In genomic region chr14:75960219-75960618, GRCh38 we compare ENCODE assay signal across 13 cellular contexts. TPM values are rescaled to one million over a fixed set of nuclear protein-coding genes. Genes with fewer than 3 reads are reported as not detected.
A peak's percentile ranks its signal among the peaks of the same experiment; 100 is the strongest.
DNase-seq lines count a peak whose midpoint lies in the region; ATAC-seq and TF ChIP-seq lines count a peak whose summit lies in the region.
"Had no signal": no experiment of that assay in that cellular context is flagged by ENCODE, and none has a peak within 500 bp of the region (broad histone marks: within the 10 kb centered on the region; RNA-seq: fewer than 3 reads in every experiment).

No MANE protein-coding gene starts in this region.

- H3K4me1 Mint-ChIP-seq in mesothelial cell of epicardium = peaks cover 5% of the 10 kb centered on the region

- H3K4me3 ChIP-seq in A673 (ENCODE audit: low read depth, low read length, poor library complexity, severe bottlenecking) = no peak overlapping the region
- H3K4me3 ChIP-seq: psoas muscle, tibial artery had no signal

- ATAC-seq in GM18508 (IDR thresholded peaks at IDR 0.05; ENCODE audit: insufficient read depth, unreplicated experiment) (peak; percentile 70), GM21390 (IDR thresholded peaks at IDR 0.05; ENCODE audit: unreplicated experiment) (peak; percentile 89), HG03139 (IDR thresholded peaks at IDR 0.05; ENCODE audit: unreplicated experiment) (peak; percentile 70)
- ATAC-seq: PC-3, psoas muscle had no signal

- no peak for TF ChIP-seq CTCF in mesothelial cell of epicardium (IDR thresholded peaks at IDR 0.05; ENCODE audit: unreplicated experiment)
- TF ChIP-seq CTCF in A673 (conservative IDR thresholded peaks at IDR 0.05; ENCODE audit: low read depth, low read length) = no peak

- peaks cover 58% of the 10 kb centered on the region for H3K36me3 Mint-ChIP-seq in mesothelial cell of epicardium

- H3K27me3 Mint-ChIP-seq in mesothelial cell of epicardium (ENCODE audit: low read depth) = no peaks in the 10 kb centered on the region

- DNase-seq in mesothelial cell of epicardium (ENCODE audit: low spot score in 2 of 2, unreplicated experiment in 2 of 2) (no peak), A673 (ENCODE audit: low spot score) (no peak), A172 (ENCODE audit: low spot score) (no peak), pons (ENCODE audit: low spot score) (no peak)
- no peak for DNase-seq in stimulated activated CD4-positive, alpha-beta T cell treated with anti-CD3 and anti-CD28 coated beads, Interleukin-1b, Interleukin-23, amount 100 ng/mL, for 48 hours
- DNase-seq: mesendoderm, NCI-H2081, PC-3, psoas muscle, tibial artery had no signal

- POLR2A ChIA-PET in A673 (lab: Charles Lee; ENCODE audit: low non-redundant PET) = no interaction called here

- H3K4me3 Mint-ChIP-seq in mesothelial cell of epicardium = no peak overlapping the region

- H3K36me3 ChIP-seq in A673 (ENCODE audit: insufficient read depth, low read length, poor library complexity, severe bottlenecking) = no peaks in the 10 kb centered on the region

- peak overlapping the region; percentile 54 for H3K27ac Mint-ChIP-seq in mesothelial cell of epicardium

- CTCF ChIA-PET in A673 (lab: Charles Lee) = no interaction called here

- H3K9me3 Mint-ChIP-seq in mesothelial cell of epicardium = no peaks in the 10 kb centered on the region

- no peaks in the 10 kb centered on the region for H3K4me1 ChIP-seq in A673 (ENCODE audit: insufficient read depth, low read length, poor library complexity, severe bottlenecking)
- H3K4me1 ChIP-seq: psoas muscle, tibial artery had no signal

- no peaks in the 10 kb centered on the region for H3K9me3 ChIP-seq in A673 (ENCODE audit: low read depth, low read length, poor library complexity, severe bottlenecking)
- H3K9me3 ChIP-seq: psoas muscle, tibial artery had no signal

- no peak overlapping the region for H3K27ac ChIP-seq in A673 (ENCODE audit: low read depth, low read length, poor library complexity, severe bottlenecking)
- H3K27ac ChIP-seq: psoas muscle, tibial artery had no signal

- intact Hi-C loops in A673 (cut with micrococcal nuclease; ENCODE audit: unreplicated experiment) = no loop called here

- H3K27me3 ChIP-seq in A673 (replicated peaks; ENCODE audit: insufficient read depth, low read depth, low read length, poor library complexity) = no peaks in the 10 kb centered on the region
- H3K27me3 ChIP-seq: tibial artery had no signal

- no TSS peak for BruUV-seq in A673 (replicated peaks; lab: Mats Ljungman, UMichigan)

RNA-seq across cellular contexts. Expression of gene TGFB3, which starts 21.6 kb away (rescaled TPM):
- total RNA-seq in mesothelial cell of epicardium = 62.0 to 66.4 TPM (median 65.2 TPM) in 3 replicates
- total RNA-seq in A673 (2021) = 11.6 and 12.8 TPM in 2 replicates
- 2.1 and 2.3 TPM in 2 replicates for total RNA-seq in A172 (2014; rRNA removed; shearing (Covaris generic))

RNA-seq across cellular contexts. Expression of gene IFT43, which starts 25.3 kb away (rescaled TPM):
- total RNA-seq in mesothelial cell of epicardium (39.8 to 46.0 TPM (median 43.4 TPM) in 3 replicates), A673 (2021) (20.3 and 31.1 TPM in 2 replicates)
- 35.1 and 56.1 TPM in 2 replicates for total RNA-seq in A172 (2014; rRNA removed; shearing (Covaris generic))
